In the genomic region with DNA sequence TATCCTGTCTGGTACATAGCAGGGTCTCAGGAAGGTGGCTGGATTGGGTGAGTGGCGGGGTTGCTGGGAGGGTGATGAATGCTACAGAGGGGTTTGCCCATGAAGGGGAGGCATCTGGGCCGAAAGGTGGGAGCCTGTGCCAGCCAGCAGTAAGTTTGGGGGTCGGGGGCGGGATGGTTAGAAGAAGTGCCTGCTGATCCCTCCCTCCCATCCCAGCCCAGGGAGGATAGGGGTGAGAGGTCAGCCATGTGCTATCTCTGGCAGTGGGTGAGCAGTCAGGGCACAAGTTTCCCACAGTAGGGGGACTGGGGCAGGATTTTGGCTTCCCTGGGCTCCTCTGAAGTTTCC, we compare ENCODE assay signal across 9 cellular contexts. TPM values are rescaled to one million over a fixed set of nuclear protein-coding genes. Genes with fewer than 3 reads are reported as not detected.
A peak's percentile ranks its signal among the peaks of the same experiment; 100 is the strongest.
DNase-seq lines count a peak whose midpoint lies in the region; ATAC-seq and TF ChIP-seq lines count a peak whose summit lies in the region.
"Had no signal": no experiment of that assay in that cellular context is flagged by ENCODE, and none has a peak within 500 bp of the region (broad histone marks: within the 10 kb centered on the region; RNA-seq: fewer than 3 reads in every experiment).

No MANE protein-coding gene starts in this region.

- H2BK5ac ChIP-seq in H9 (ENCODE audit: insufficient read length, low read length): no peak overlapping the region

- H3K36me3 ChIP-seq in left ventricle myocardium inferior (no peaks in the 10 kb centered on the region), muscle layer of duodenum (ENCODE audit: control insufficient read depth in 1 of 2, insufficient read depth in 2 of 2, low read length in 2 of 2) (no peaks in the 10 kb centered on the region), upper lobe of right lung (no peaks in the 10 kb centered on the region), testis (ENCODE audit: low read depth, missing control alignments) (no peaks in the 10 kb centered on the region)

- H2AK5ac ChIP-seq in H9 (ENCODE audit: insufficient read length, low read length): no peak overlapping the region

- H3K4me1 Mint-ChIP-seq in H9: peaks cover 44 to 46% of the 10 kb centered on the region in 2 experiments

- H3K4ac ChIP-seq in H9 (ENCODE audit: low read depth, low read length): no peak overlapping the region

- H3K4me1 ChIP-seq in left ventricle myocardium inferior (peaks cover 95% of the 10 kb centered on the region), muscle layer of duodenum (ENCODE audit: control insufficient read depth in 1 of 2, insufficient read depth in 2 of 2, low read length in 2 of 2) (peaks cover 28 to 36% of the 10 kb centered on the region in 2 donors), upper lobe of right lung (peaks cover 86% of the 10 kb centered on the region), H9 (ENCODE audit: insufficient read depth, low read length) (no peaks in the 10 kb centered on the region; the same call in 1 of the 2 replicates), testis (peaks cover 23% of the 10 kb centered on the region)
- H3K4me1 ChIP-seq: Caco-2 had no signal

- no peaks in the 10 kb centered on the region for H3K27me3 ChIP-seq in left ventricle myocardium inferior (ENCODE audit: low read depth)
- H3K27me3 ChIP-seq in muscle layer of duodenum (ENCODE audit: low read depth, low read length): no peaks in the 10 kb centered on the region
- H3K27me3 ChIP-seq in upper lobe of right lung: no peaks in the 10 kb centered on the region
- H3K27me3 ChIP-seq in H9 (ENCODE audit: insufficient read depth, low read length): no peaks in the 10 kb centered on the region; the same call in 1 of the 2 replicates
- no peaks in the 10 kb centered on the region for H3K27me3 ChIP-seq in testis

- no peaks in the 10 kb centered on the region for H4K20me1 ChIP-seq in H9 (ENCODE audit: control insufficient read depth, insufficient read depth, insufficient read length)

- intact Hi-C loops in left ventricle myocardium inferior (cut with micrococcal nuclease): no loop called here
- intact Hi-C loops in left cardiac atrium (cut with DNase I): loop anchor here in 1 of 2 donors (10.0 kb wide), 1 partner anchor 346 kb away; no protein-coding TSS in a partner anchor
- intact Hi-C loops in upper lobe of right lung (cut with DNase I): no loop called here
- intact Hi-C loops in testis (cut with DNase I; ENCODE audit: low total_unique reads): no loop called here

- H4K8ac ChIP-seq in H9 (replicated peaks; ENCODE audit: insufficient read length, low read depth, low read length): no peak overlapping the region

- no peak overlapping the region for H4K91ac ChIP-seq in H9 (ENCODE audit: insufficient read length, low read depth, low read length)

- H2BK15ac ChIP-seq in H9 (ENCODE audit: low read depth, low read length): no peak overlapping the region

- no peaks in the 10 kb centered on the region for H3K9me3 ChIP-seq in left ventricle myocardium inferior (replicated peaks)
- H3K9me3 ChIP-seq in muscle layer of duodenum (ENCODE audit: control insufficient read depth in 1 of 2, low read length in 2 of 2): no peaks in the 10 kb centered on the region
- no peaks in the 10 kb centered on the region for H3K9me3 ChIP-seq in upper lobe of right lung
- H3K9me3 ChIP-seq in H9 (ENCODE audit: control insufficient read depth, low read depth, low read length): no peaks in the 10 kb centered on the region
- no peaks in the 10 kb centered on the region for H3K9me3 ChIP-seq in testis
- H3K9me3 ChIP-seq: Caco-2 had no signal

- peak overlapping the region; percentile 77 for H3K4me3 ChIP-seq in left ventricle myocardium inferior
- peak overlapping the region in 1 of 2 donors; percentile 6 for H3K4me3 ChIP-seq in muscle layer of duodenum (ENCODE audit: low read depth in 1 of 2, low read length in 2 of 2)
- peak overlapping the region; percentile 3 for H3K4me3 ChIP-seq in upper lobe of right lung
- H3K4me3 ChIP-seq in testis: no peak overlapping the region

- TF ChIP-seq CTCF in left ventricle myocardium inferior (IDR thresholded peaks at IDR 0.05; ENCODE audit: borderline replicate concordance) (no peak), upper lobe of right lung (IDR thresholded peaks at IDR 0.05) (no peak), H9 (conservative IDR thresholded peaks at IDR 0.05) (no peak), testis (IDR thresholded peaks at IDR 0.05) (no peak)

- H3K27ac Mint-ChIP-seq in H9: no peak overlapping the region; a peak in 1 of 7 replicates

- peaks cover 9% of the 10 kb centered on the region for H3K23me2 ChIP-seq in H9 (ENCODE audit: insufficient read length, low read depth, low read length, poor library complexity, severe bottlenecking)

- no peaks in the 10 kb centered on the region for H3K79me1 ChIP-seq in H9 (ENCODE audit: insufficient read depth, low read depth, low read length, poor library complexity, severe bottlenecking)

- no peak for ATAC-seq in left cardiac atrium
- ATAC-seq in upper lobe of right lung: no peak

- H3K4me2 ChIP-seq in H9 (ENCODE audit: insufficient read depth, insufficient read length, low read length): no peak overlapping the region

- H2BK20ac ChIP-seq in H9 (ENCODE audit: low read depth, low read length, poor library complexity, severe bottlenecking): no peak overlapping the region

- H2BK12ac ChIP-seq in H9 (ENCODE audit: insufficient read length, low read depth, low read length): no peak overlapping the region

- H2AFZ ChIP-seq in H9 (ENCODE audit: low read length): no peak overlapping the region

- no peak overlapping the region for H3K9ac ChIP-seq in H9 (ENCODE audit: extremely low read depth, insufficient read length, low read length)

- H3T11ph ChIP-seq in H9 (ENCODE audit: low read length): no peak overlapping the region

- no peaks in the 10 kb centered on the region; a peak in 1 of 5 replicates for H3K9me3 Mint-ChIP-seq in H9

- H3K27ac ChIP-seq in left ventricle myocardium inferior (replicated peaks) (peak overlapping the region; percentile 86), adipose tissue (ENCODE audit: low read depth, low read length) (peak overlapping the region; percentile 49), muscle layer of duodenum (ENCODE audit: low read length) (peak overlapping the region; percentile 67), upper lobe of right lung (peak overlapping the region; percentile 80), H9 (ENCODE audit: insufficient read length, low read depth, low read length) (no peak overlapping the region), testis (peak overlapping the region in 1 of 2 donors; percentile 72)

- WGBS in adipose tissue, 3 donors: 71 to 91% (median 86%) methylated on average over 4 of the region's 4 CpGs
- no CpG with 5 or more reads among the region's 4 CpGs for WGBS in H9 (ENCODE audit: extremely low coverage, insufficient read length, low lambda C conversion rate)
- 96 to 99% methylated on average over 3 to 4 of the region's 4 CpGs for WGBS in testis, 2 donors

- no peak for TF ChIP-seq POLR2A in testis (IDR thresholded peaks at IDR 0.05)

- H3K56ac ChIP-seq in H9 (ENCODE audit: insufficient read length, low read depth, low read length): no peak overlapping the region

- H3K27me3 Mint-ChIP-seq in H9 (ENCODE audit: low read depth): peaks cover 31% of the 10 kb centered on the region

- no peak overlapping the region for H4K5ac ChIP-seq in H9 (ENCODE audit: insufficient read length, low read depth, low read length)

- H3K14ac ChIP-seq in H9 (ENCODE audit: insufficient read depth, low read length): no peak overlapping the region

- H3K18ac ChIP-seq in H9 (ENCODE audit: insufficient read length, low read depth, low read length): no peak overlapping the region

- H3K36me3 Mint-ChIP-seq in H9 (ENCODE audit: insufficient read depth in 1 of 3, low read depth in 3 of 3): no peaks in the 10 kb centered on the region; a peak in 1 of 7 replicates

- no peak overlapping the region for H3K4me3 Mint-ChIP-seq in H9

- DNase-seq in left ventricle myocardium inferior (no peak), left cardiac atrium (no peak), upper lobe of right lung (no peak), H9 (no peak), testis (no peak)
- DNase-seq in stimulated activated CD4-positive, alpha-beta T cell treated with anti-CD3 and anti-CD28 coated beads, Interleukin-1b, Interleukin-23, amount 100 ng/mL, for 48 hours: no peak
- DNase-seq: Caco-2 had no signal

- no peak overlapping the region for H2BK120ac ChIP-seq in H9 (ENCODE audit: low read depth, low read length, poor library complexity, severe bottlenecking)

- H3K79me2 ChIP-seq in H9 (ENCODE audit: insufficient read depth, low read length): no peaks in the 10 kb centered on the region

- H3K23ac ChIP-seq in H9 (ENCODE audit: insufficient read length, low read depth, low read length): no peak overlapping the region

RNA-seq across cellular contexts. Expression of gene CD82, which starts 2.9 kb away (rescaled TPM):
- total RNA-seq in left ventricle myocardium inferior (49.6 TPM), left cardiac atrium (10 to 100 TPM; 22.0 to 35.3 TPM), upper lobe of right lung (144 TPM), H9 (2021) (4.5 and 5.9 TPM in 2 replicates), testis (10 to 100 TPM in 1 of 2 donors, 1 to 10 TPM in 1; 5.0 to 13.0 TPM)
- polyA plus RNA-seq in adipose tissue (10 to 100 TPM; 17.4 to 31.7 (median 30.1) TPM), testis (ENCODE audit: insufficient read depth, low read depth, low replicate concordance) (13.7 TPM)

Comparison
In these comparisons a context has a peak if more than half of its experiments do, and no peak if none do; other contexts are left out.
1. H3K4me3 ChIP-seq: peak in left ventricle myocardium inferior (single experiment) and upper lobe of right lung (single experiment); none in testis (0 of 2).